Comparison of ENCODE assay signal across 1 cellular context in the genomic region with DNA sequence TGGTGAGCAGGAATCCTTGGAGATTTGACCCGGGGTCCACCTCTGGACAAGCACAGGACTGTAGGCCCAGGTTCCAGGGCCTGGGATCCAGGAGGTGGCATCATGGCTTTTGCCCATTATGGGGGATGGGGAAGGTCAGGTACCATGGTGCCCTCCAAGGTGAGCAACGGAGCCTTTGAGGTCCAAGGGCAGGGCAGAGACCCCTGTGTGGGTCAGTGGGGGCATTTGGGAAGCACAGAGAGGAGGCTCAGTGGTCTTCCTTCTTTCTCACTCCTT.
A peak's percentile ranks its signal among the peaks of the same experiment; 100 is the strongest.
TF ChIP-seq lines count a peak whose summit lies in the region.

No MANE protein-coding gene starts in this region.

TF ChIP-seq in liver, 16 proteins besides CTCF, POLR2A, EP300 and RAD21 (continued from another document):
- TF ChIP-seq GABPA (IDR thresholded peaks at IDR 0.05 in 1 of 2, conservative IDR thresholded peaks at IDR 0.05 in 1 of 2) (no peak), EGR1 (IDR thresholded peaks at IDR 0.05; ENCODE audit: low read depth in 2 of 2) (no peak), HNF4A (conservative IDR thresholded peaks at IDR 0.05) (peak in 1 of 2 donors; percentile 32), SP1 (IDR thresholded peaks at IDR 0.05) (no peak)
- TF ChIP-seq, protein P1, sequence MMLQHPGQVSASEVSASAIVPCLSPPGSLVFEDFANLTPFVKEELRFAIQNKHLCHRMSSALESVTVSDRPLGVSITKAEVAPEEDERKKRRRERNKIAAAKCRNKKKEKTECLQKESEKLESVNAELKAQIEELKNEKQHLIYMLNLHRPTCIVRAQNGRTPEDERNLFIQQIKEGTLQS (IDR thresholded peaks at IDR 0.05) = no peak
